ENCODE assay signal across 8 cellular contexts in the genomic region with DNA sequence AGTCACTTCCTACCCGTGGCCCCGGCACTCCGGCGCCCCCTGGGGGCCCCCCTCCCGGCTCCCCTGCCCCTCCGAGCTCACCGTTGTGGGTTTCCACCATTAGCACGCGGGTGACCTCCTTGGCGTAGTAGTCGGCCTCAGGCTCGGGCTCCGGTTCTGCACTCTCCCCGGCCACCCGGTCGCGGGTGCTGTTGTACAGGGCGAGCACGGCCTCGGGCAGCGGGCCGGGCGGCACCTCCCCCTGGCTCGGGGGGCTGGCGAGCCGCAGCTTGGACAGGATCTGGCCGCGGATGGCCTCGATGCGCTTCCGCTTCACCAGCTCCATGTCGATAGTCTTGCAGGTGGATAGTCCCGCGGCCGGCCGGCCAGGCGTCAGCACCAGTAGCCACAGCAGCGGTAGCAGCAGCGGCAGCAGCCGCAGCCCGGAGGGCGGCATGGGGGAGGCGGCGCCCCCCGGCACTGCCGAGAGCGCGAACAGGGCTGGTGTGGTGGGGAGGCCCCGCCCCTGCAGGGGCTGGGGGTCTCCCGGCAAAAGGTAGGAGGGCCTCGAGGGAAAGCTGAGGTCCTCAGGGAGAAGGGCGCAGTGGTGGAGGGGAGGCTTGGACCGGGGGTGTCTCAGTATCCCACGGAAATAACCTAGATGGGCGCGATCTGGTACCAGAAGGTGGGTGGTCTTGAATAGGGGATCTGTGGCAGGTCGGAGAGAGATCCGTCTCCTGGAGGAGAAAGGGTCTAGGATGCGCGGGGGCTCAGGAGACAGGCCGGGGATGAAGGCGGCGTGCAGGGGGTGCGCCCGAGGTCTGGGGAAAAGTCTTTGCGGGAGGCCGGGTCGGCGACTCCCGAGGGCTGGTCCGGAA. TPM values are rescaled to one million over a fixed set of nuclear protein-coding genes. Genes with fewer than 3 reads are reported as not detected.
A peak's percentile ranks its signal among the peaks of the same experiment; 100 is the strongest.
DNase-seq lines count a peak whose midpoint lies in the region; ATAC-seq and TF ChIP-seq lines count a peak whose summit lies in the region.

No MANE protein-coding gene starts in this region.

- H3K4me1 ChIP-seq in esophagus squamous epithelium = peaks cover 14 to 86% (median 17%) of the 10 kb centered on the region in 3 donors

- H3K27me3 ChIP-seq in esophagus squamous epithelium = no peaks in the 10 kb centered on the region

- ATAC-seq in natural killer cell = peak; percentile 6 to 15 (median 9)

- H3K27ac ChIP-seq in esophagus squamous epithelium = peak overlapping the region; percentile 82 to 95 (median 92)

- H3K27ac Mint-ChIP-seq in natural killer cell = peak overlapping the region; percentile 90 to 96
- H3K27ac Mint-ChIP-seq in stimulated activated naive CD8-positive, alpha-beta T cell treated with anti-CD3 and anti-CD28 coated beads, Interleukin-15, Interleukin-2, amounts not matched to agents 100 ng/mL and 50 ng/mL, for 24 hours = peak overlapping the region; percentile 99

- peak overlapping the region; percentile 75 to 90 (median 79) for H3K4me3 ChIP-seq in esophagus squamous epithelium

- peaks cover 7% of the 10 kb centered on the region for H3K36me3 Mint-ChIP-seq in natural killer cell
- peaks cover 38% of the 10 kb centered on the region for H3K36me3 Mint-ChIP-seq in stimulated activated naive CD8-positive, alpha-beta T cell treated with anti-CD3 and anti-CD28 coated beads, Interleukin-15, Interleukin-2, amounts not matched to agents 100 ng/mL and 50 ng/mL, for 24 hours (ENCODE audit: low read depth)

- peak overlapping the region; percentile 93 for H3K4me3 Mint-ChIP-seq in natural killer cell
- peak overlapping the region; percentile 94 for H3K4me3 Mint-ChIP-seq in stimulated activated naive CD8-positive, alpha-beta T cell treated with anti-CD3 and anti-CD28 coated beads, Interleukin-15, Interleukin-2, amounts not matched to agents 100 ng/mL and 50 ng/mL, for 24 hours

- H3K27me3 Mint-ChIP-seq in natural killer cell (ENCODE audit: low read depth in 2 of 2) = peaks cover 0 to 2% of the 10 kb centered on the region in 2 donors
- no peaks in the 10 kb centered on the region for H3K27me3 Mint-ChIP-seq in stimulated activated naive CD8-positive, alpha-beta T cell treated with anti-CD3 and anti-CD28 coated beads, Interleukin-15, Interleukin-2, amounts not matched to agents 100 ng/mL and 50 ng/mL, for 24 hours

- H3K36me3 ChIP-seq in esophagus squamous epithelium = peaks cover 0 to 6% (median 4%) of the 10 kb centered on the region in 3 donors

- no peaks in the 10 kb centered on the region for H3K9me3 ChIP-seq in esophagus squamous epithelium

- H3K4me1 Mint-ChIP-seq in natural killer cell = peaks cover 57 to 77% of the 10 kb centered on the region in 2 donors
- peaks cover 62% of the 10 kb centered on the region for H3K4me1 Mint-ChIP-seq in stimulated activated naive CD8-positive, alpha-beta T cell treated with anti-CD3 and anti-CD28 coated beads, Interleukin-15, Interleukin-2, amounts not matched to agents 100 ng/mL and 50 ng/mL, for 24 hours (ENCODE audit: low read depth)

- peak in 5 of 6 experiments; percentile 6 to 46 (median 40) for TF ChIP-seq CTCF in esophagus squamous epithelium (IDR thresholded peaks at IDR 0.05)
- TF ChIP-seq CTCF in natural killer cell (IDR thresholded peaks at IDR 0.05) = peak; percentile 66

- intact Hi-C loops in esophagus squamous epithelium (cut with DNase I) = no loop called here
- intact Hi-C loops in natural killer cell (cut with micrococcal nuclease) = loop anchor here (1.0 to 5.0 kb wide), 2 partner anchors 46 to 90 kb away; no protein-coding TSS in a partner anchor

- peak; percentile 70 for DNase-seq in NK-92 treated with Interleukin-12 subunit alpha and Interleukin-12 subunit beta, amount 100 ng/mL, for 24 hours (lab: John Stamatoyannopoulos, UW)
- DNase-seq in NK-92 (lab: John Stamatoyannopoulos, UW; ENCODE audit: unreplicated experiment) (no peak), NOMO-1 treated with dmso at 0.1 percent for 144 hours (lab: John Stamatoyannopoulos, UW; ENCODE audit: unreplicated experiment) (peak; percentile 77), activated T-cell treated with anti-CD3 and anti-CD28 coated beads for 24 hours (ENCODE audit: low read depth) (peak; percentile 77), esophagus squamous epithelium (lab: John Stamatoyannopoulos, UW) (no peak), natural killer cell (peak; percentile 81), NCI-H1694 (lab: John Stamatoyannopoulos, UW) (no peak)

- 0% methylated on average over 18 to 40 of the region's 71 CpGs for WGBS in esophagus squamous epithelium, 2 donors

- no peak for TF ChIP-seq POLR2A in esophagus squamous epithelium (IDR thresholded peaks at IDR 0.05)

- no peaks in the 10 kb centered on the region for H3K9me3 Mint-ChIP-seq in natural killer cell
- H3K9me3 Mint-ChIP-seq in stimulated activated naive CD8-positive, alpha-beta T cell treated with anti-CD3 and anti-CD28 coated beads, Interleukin-15, Interleukin-2, amounts not matched to agents 100 ng/mL and 50 ng/mL, for 24 hours = no peaks in the 10 kb centered on the region

RNA-seq across cellular contexts. Expression of a gene that starts 0.9 kb away (rescaled TPM):
- total RNA-seq in esophagus squamous epithelium (10 to 100 TPM; 13.6 to 36.2 (median 31.9) TPM), natural killer cell (100 to 1,000 TPM; 682 to 761 (median 729) TPM)

RNA-seq across cellular contexts. Expression of a gene that starts 11.1 kb away (rescaled TPM):
- total RNA-seq in esophagus squamous epithelium (1 to 10 TPM; 2.5 to 4.6 (median 3.7) TPM), natural killer cell (10 to 100 TPM; 18.1 to 22.2 (median 18.7) TPM)

RNA-seq across cellular contexts. Expression of a gene that starts 23.5 kb away (rescaled TPM):
- 10 to 100 TPM in 2 of 4 donors, 1 to 10 TPM in 2; 6.2 to 15.8 (median 9.3) TPM for total RNA-seq in esophagus squamous epithelium
- 10 to 100 TPM; 13.6 to 22.8 (median 20.8) TPM for total RNA-seq in natural killer cell

RNA-seq across cellular contexts. Expression of a gene that starts 42.9 kb away (rescaled TPM):
- 10 to 100 TPM in 3 of 4 donors, 1 to 10 TPM in 1; 9.4 to 19.5 (median 14.7) TPM for total RNA-seq in esophagus squamous epithelium
- total RNA-seq in natural killer cell = 10 to 100 TPM; 41.1 to 44.3 (median 44.0) TPM

RNA-seq across cellular contexts. Expression of a gene that starts 44.3 kb away (rescaled TPM):
- total RNA-seq in esophagus squamous epithelium (10 to 100 TPM; 22.4 to 37.0 (median 28.6) TPM), natural killer cell (10 to 100 TPM in 1 of 3 donors, 1 to 10 TPM in 2; 9.0 to 11.6 (median 9.5) TPM)

Comparison
In these comparisons a context has a peak if more than half of its experiments do, and no peak if none do; other contexts are left out.
1. DNase-seq: peak in NK-92 treated with Interleukin-12 subunit alpha and Interleukin-12 subunit beta, amount 100 ng/mL, for 24 hours (single experiment), NOMO-1 treated with dmso at 0.1 percent for 144 hours (single experiment), activated T-cell treated with anti-CD3 and anti-CD28 coated beads for 24 hours (single experiment) and natural killer cell (single experiment); none in NK-92 (single experiment), esophagus squamous epithelium (single experiment) and NCI-H1694 (single experiment).
2. RNA of a gene that starts 0.9 kb away (total RNA-seq): 682 to 761 TPM in natural killer cell; 13.6 to 36.2 TPM in esophagus squamous epithelium; every median in the first group is over 10 times any median in the second.